Comparison of ENCODE assay signal across 20 cellular contexts in the genomic region with DNA sequence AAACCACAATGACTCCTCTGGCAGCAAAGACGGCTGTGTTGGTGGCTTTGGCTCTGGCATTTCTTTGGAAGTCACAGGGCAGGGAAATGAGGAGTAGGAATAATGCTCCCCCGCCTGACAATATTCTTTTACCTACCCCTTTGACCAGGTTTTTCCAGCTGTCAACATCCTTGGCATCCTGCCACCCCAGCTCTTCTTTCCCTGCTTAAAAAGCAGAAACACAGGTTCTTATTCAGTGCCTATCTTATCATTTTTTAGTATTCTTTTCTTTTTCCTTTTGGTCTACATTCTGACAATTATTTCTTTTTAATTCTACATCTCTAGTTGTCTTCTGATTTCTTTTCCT.
A peak's percentile ranks its signal among the peaks of the same experiment; 100 is the strongest.
DNase-seq lines count a peak whose midpoint lies in the region; ATAC-seq and TF ChIP-seq lines count a peak whose summit lies in the region.
"Had no signal": no experiment of that assay in that cellular context is flagged by ENCODE, and none has a peak within 500 bp of the region (broad histone marks: within the 10 kb centered on the region; RNA-seq: fewer than 3 reads in every experiment).

No MANE protein-coding gene starts in this region.

- H3K27ac ChIP-seq in BLaER1 = no peak overlapping the region
- no peak overlapping the region for H3K27ac ChIP-seq in adrenal gland
- H3K27ac ChIP-seq: Peyer's patch had no signal

- H3K4me3 Mint-ChIP-seq in activated B cell treated with CpG ODN at 0.5 μM for 24 hours = peak overlapping the region; percentile 36
- H3K4me3 Mint-ChIP-seq: CD8-positive, alpha-beta memory T cell had no signal

- H3K4me1 ChIP-seq in BLaER1 = peaks cover 55% of the 10 kb centered on the region
- no peaks in the 10 kb centered on the region for H3K4me1 ChIP-seq in adrenal gland (replicated peaks in 1 of 2)
- H3K4me1 ChIP-seq: HAP-1, Peyer's patch had no signal

- peak overlapping the region; percentile 5 for H3K27ac Mint-ChIP-seq in activated B cell treated with CpG ODN at 0.5 μM for 24 hours
- H3K27ac Mint-ChIP-seq: CD8-positive, alpha-beta memory T cell had no signal

- H4K20me1 ChIP-seq in BLaER1 = no peaks in the 10 kb centered on the region

- no peaks in the 10 kb centered on the region for H3K36me3 Mint-ChIP-seq in activated B cell treated with CpG ODN at 0.5 μM for 24 hours (ENCODE audit: low read depth)
- H3K36me3 Mint-ChIP-seq: CD8-positive, alpha-beta memory T cell had no signal

- WGBS in adrenal gland, 4 donors = 63 to 84% (median 74%) methylated on average over 2 of the region's 2 CpGs

- POLR2A ChIA-PET in activated B cell treated with CpG ODN at 0.5 μM for 24 hours (lab: Charles Lee) = no interaction called here

- CTCF ChIA-PET in activated B cell treated with CpG ODN at 0.5 μM for 24 hours (lab: Charles Lee) = no interaction called here

- no peaks in the 10 kb centered on the region for H3K27me3 ChIP-seq in BLaER1
- H3K27me3 ChIP-seq in adrenal gland = no peaks in the 10 kb centered on the region
- H3K27me3 ChIP-seq: Peyer's patch had no signal

- TF ChIP-seq CTCF in activated B cell treated with CpG ODN at 0.5 μM for 24 hours (IDR thresholded peaks at IDR 0.05) (no peak), adrenal gland (IDR thresholded peaks at IDR 0.05) (no peak)

- TF ChIP-seq POLR2A in adrenal gland (IDR thresholded peaks at IDR 0.05) = no peak

- DNase-seq in activated B cell treated with CpG ODN at 0.5 μM for 24 hours (no peak), sciatic nerve (ENCODE audit: low spot score) (no peak), adrenal gland (no peak), NCI-H187 treated with DMSO at 0.1 percent for 48 hours (lab: John Stamatoyannopoulos, UW) (no peak)
- DNase-seq: ACHN; CD8-positive, alpha-beta memory T cell; DMS 273 treated with DMSO at 0.1 percent for 48 hours; EL; Kasumi-1; NCI-H1417 treated with DMSO at 0.1 percent for 48 hours; NCI-H2081 treated with DMSO at 0.1 percent for 48 hours; NCI-H69; Peyer's patch; Right ventricle myocardium superior had no signal

- peak overlapping the region; percentile 43 for H3K4me2 ChIP-seq in BLaER1

- H3K27me3 Mint-ChIP-seq in activated B cell treated with CpG ODN at 0.5 μM for 24 hours = no peaks in the 10 kb centered on the region

- H3K9me3 Mint-ChIP-seq in activated B cell treated with CpG ODN at 0.5 μM for 24 hours = no peaks in the 10 kb centered on the region
- H3K9me3 Mint-ChIP-seq: CD8-positive, alpha-beta memory T cell had no signal

- intact Hi-C loops in activated B cell treated with CpG ODN at 0.5 μM for 24 hours (cut with micrococcal nuclease) = no loop called here
- intact Hi-C loops in sciatic nerve (cut with DNase I) = no loop called here
- intact Hi-C loops in adrenal gland (cut with DNase I) = no loop called here

- H3K4me3 ChIP-seq in BLaER1 (no peak overlapping the region), adrenal gland (no peak overlapping the region)
- H3K4me3 ChIP-seq: HAP-1, Peyer's patch had no signal

- H3K9ac ChIP-seq in BLaER1 = no peak overlapping the region

- no peaks in the 10 kb centered on the region for H3K36me3 ChIP-seq in BLaER1
- H3K36me3 ChIP-seq in adrenal gland (replicated peaks in 1 of 2) = no peaks in the 10 kb centered on the region
- H3K36me3 ChIP-seq: HAP-1, Peyer's patch had no signal

- H3K9me3 ChIP-seq in BLaER1 (0 out of 2 replicates have a peak, but pooled peaks cover 13% of the 10 kb centered on the region), adrenal gland (replicated peaks in 1 of 3) (no peaks in the 10 kb centered on the region)
- H3K9me3 ChIP-seq: HAP-1, Peyer's patch had no signal

- H3K4me1 Mint-ChIP-seq in activated B cell treated with CpG ODN at 0.5 μM for 24 hours = peaks cover 14% of the 10 kb centered on the region
- H3K4me1 Mint-ChIP-seq: CD8-positive, alpha-beta memory T cell had no signal

- ATAC-seq in GM21515 (IDR thresholded peaks at IDR 0.05; ENCODE audit: unreplicated experiment) = peak; percentile 5
- ATAC-seq in activated B cell treated with CpG ODN at 0.5 μM for 24 hours (ENCODE audit: low read depth) = no peak
- ATAC-seq in sciatic nerve = peak; percentile 36
- ATAC-seq in GM18520 (IDR thresholded peaks at IDR 0.05; ENCODE audit: unreplicated experiment) = no peak
- ATAC-seq: HepG2, SK-N-SH treated with all-trans-retinoic acid at 6 μM for 48 hours had no signal

Comparison
In these comparisons a context has a peak if more than half of its experiments do, and no peak if none do; other contexts are left out.
1. ATAC-seq: peak in GM21515 (single experiment) and sciatic nerve (single experiment); none in activated B cell treated with CpG ODN at 0.5 μM for 24 hours (single experiment) and GM18520 (single experiment).